Comparison of ENCODE assay signal across 8 cellular contexts in genomic region chr12:20646239-20646827, GRCh38. TPM values are rescaled to one million over a fixed set of nuclear protein-coding genes. Genes with fewer than 3 reads are reported as not detected.
DNase-seq lines count a peak whose midpoint lies in the region; ATAC-seq and TF ChIP-seq lines count a peak whose summit lies in the region.

No MANE protein-coding gene starts in this region.

- H3K36me3 ChIP-seq in OCI-LY1 (ENCODE audit: insufficient read depth, low read length) (no peaks in the 10 kb centered on the region), esophagus muscularis mucosa (peaks cover 0 to 46% (median 23%) of the 10 kb centered on the region in 4 donors)

- in situ Hi-C loops in Caki2 (cut with HindIII; ENCODE audit: low pct_unique_long_range_greater_than_20kb, low sequenced_read_pairs) = no loop called here

- ATAC-seq in HG02798 (IDR thresholded peaks at IDR 0.05; ENCODE audit: poor library complexity, unreplicated experiment) = peak; percentile 60
- no peak for ATAC-seq in GM18517 (IDR thresholded peaks at IDR 0.05; ENCODE audit: unreplicated experiment)

- no peaks in the 10 kb centered on the region for H3F3A ChIP-seq in OCI-LY1 (ENCODE audit: insufficient read depth, low read length)

- TF ChIP-seq POLR2A in esophagus muscularis mucosa (IDR thresholded peaks at IDR 0.05; ENCODE audit: low read depth) = no peak

- peaks cover 2% of the 10 kb centered on the region for H3K4me1 Mint-ChIP-seq in osteocyte (ENCODE audit: unreplicated experiment)
- no peaks in the 10 kb centered on the region for H3K4me1 Mint-ChIP-seq in activated T-helper 1 cell treated with anti-CD3 and anti-CD28 coated beads, Interleukin-12 subunit alpha, Interleukin-12 subunit beta, Interleukin-2, Interleukin-4 antibody, amounts not matched to agents 30 ng/mL and 10 ng/mL and 1 ng/mL, durations not matched to agents 14 hours and 24 hours and 36 hours (ENCODE audit: low read depth)

- no peak overlapping the region for H3K4me3 Mint-ChIP-seq in osteocyte (ENCODE audit: unreplicated experiment)
- no peak overlapping the region for H3K4me3 Mint-ChIP-seq in activated T-helper 1 cell treated with anti-CD3 and anti-CD28 coated beads, Interleukin-12 subunit alpha, Interleukin-12 subunit beta, Interleukin-2, Interleukin-4 antibody, amounts not matched to agents 30 ng/mL and 10 ng/mL and 1 ng/mL, durations not matched to agents 14 hours and 24 hours and 36 hours

- H3K4me2 ChIP-seq in OCI-LY1 (ENCODE audit: low read length) = no peak overlapping the region

- no peak overlapping the region for H3K4me3 ChIP-seq in OCI-LY1 (ENCODE audit: low read depth, low read length, poor library complexity, severe bottlenecking)
- H3K4me3 ChIP-seq in esophagus muscularis mucosa = no peak overlapping the region

- no peaks in the 10 kb centered on the region for H3K9me3 Mint-ChIP-seq in osteocyte (ENCODE audit: unreplicated experiment)
- H3K9me3 Mint-ChIP-seq in activated T-helper 1 cell treated with anti-CD3 and anti-CD28 coated beads, Interleukin-12 subunit alpha, Interleukin-12 subunit beta, Interleukin-2, Interleukin-4 antibody, amounts not matched to agents 30 ng/mL and 10 ng/mL and 1 ng/mL, durations not matched to agents 14 hours and 24 hours and 36 hours = no peaks in the 10 kb centered on the region

- H3K27ac ChIP-seq in OCI-LY1 (ENCODE audit: low read depth, low read length, poor library complexity, severe bottlenecking) (no peak overlapping the region), esophagus muscularis mucosa (replicated peaks in 1 of 4) (no peak overlapping the region)

- peak overlapping the region; percentile 27 for H3K27ac Mint-ChIP-seq in osteocyte (ENCODE audit: unreplicated experiment)
- no peak overlapping the region for H3K27ac Mint-ChIP-seq in activated T-helper 1 cell treated with anti-CD3 and anti-CD28 coated beads, Interleukin-12 subunit alpha, Interleukin-12 subunit beta, Interleukin-2, Interleukin-4 antibody, amounts not matched to agents 30 ng/mL and 10 ng/mL and 1 ng/mL, durations not matched to agents 14 hours and 24 hours and 36 hours

- H3K4me1 ChIP-seq in OCI-LY1 (ENCODE audit: insufficient read depth, low read length, severe bottlenecking) = no peaks in the 10 kb centered on the region
- H3K4me1 ChIP-seq in esophagus muscularis mucosa = peaks cover 0 to 15% (median 10%) of the 10 kb centered on the region in 4 donors

- intact Hi-C loops in esophagus muscularis mucosa (cut with DNase I) = loop anchor here (10.0 kb wide), 1 partner anchor 148 kb away; no protein-coding TSS in a partner anchor
- intact Hi-C loops in activated T-helper 1 cell treated with anti-CD3 and anti-CD28 coated beads, Interleukin-12 subunit alpha, Interleukin-12 subunit beta, Interleukin-2, Interleukin-4 antibody, amounts not matched to agents 30 ng/mL and 10 ng/mL and 1 ng/mL, durations not matched to agents 14 hours and 24 hours and 36 hours (cut with micrococcal nuclease) = loop anchor here (2.0 kb wide), 1 partner anchor 524 kb away; no protein-coding TSS in a partner anchor

- DNase-seq in Caki2 (ENCODE audit: low read depth) (peak; percentile 16), esophagus muscularis mucosa (ENCODE audit: extremely low spot score) (no peak), osteocyte (ENCODE audit: extremely low spot score, unreplicated experiment) (no peak)
- DNase-seq in activated CD8-positive, alpha-beta memory T cell treated with anti-CD3 and anti-CD28 coated beads for 24 hours = no peak
- no peak for DNase-seq in activated T-helper 1 cell treated with anti-CD3 and anti-CD28 coated beads, Interleukin-12 subunit alpha, Interleukin-12 subunit beta, Interleukin-2, Interleukin-4 antibody, amounts not matched to agents 30 ng/mL and 10 ng/mL and 1 ng/mL, durations not matched to agents 14 hours and 24 hours and 36 hours (ENCODE audit: low spot score)

- no peak for TF ChIP-seq EP300 in esophagus muscularis mucosa (IDR thresholded peaks at IDR 0.05)

- H3K9me2 ChIP-seq in OCI-LY1 (ENCODE audit: low read depth, low read length) = no peaks in the 10 kb centered on the region

- no peaks in the 10 kb centered on the region for H4K20me1 ChIP-seq in OCI-LY1 (ENCODE audit: insufficient read depth, low read length)

- H3K9me3 ChIP-seq in OCI-LY1 (ENCODE audit: low read length) (no peaks in the 10 kb centered on the region), esophagus muscularis mucosa (no peaks in the 10 kb centered on the region)

- no peaks in the 10 kb centered on the region for H3K79me2 ChIP-seq in OCI-LY1 (ENCODE audit: insufficient read depth, low read length)

- no peak overlapping the region for H3K9ac ChIP-seq in OCI-LY1 (ENCODE audit: low read length)

- WGBS in esophagus muscularis mucosa = 48% methylated on average over 3 of the region's 3 CpGs

- H3K27me3 ChIP-seq in OCI-LY1 (ENCODE audit: insufficient read depth, low read length) (no peaks in the 10 kb centered on the region), esophagus muscularis mucosa (no peaks in the 10 kb centered on the region)

- H2AFZ ChIP-seq in OCI-LY1 (ENCODE audit: low read length) = no peak overlapping the region

- H3K36me3 Mint-ChIP-seq in osteocyte (ENCODE audit: unreplicated experiment) = peaks cover 20% of the 10 kb centered on the region
- H3K36me3 Mint-ChIP-seq in activated T-helper 1 cell treated with anti-CD3 and anti-CD28 coated beads, Interleukin-12 subunit alpha, Interleukin-12 subunit beta, Interleukin-2, Interleukin-4 antibody, amounts not matched to agents 30 ng/mL and 10 ng/mL and 1 ng/mL, durations not matched to agents 14 hours and 24 hours and 36 hours (ENCODE audit: low read depth) = no peaks in the 10 kb centered on the region

- H3K27me3 Mint-ChIP-seq in osteocyte (ENCODE audit: unreplicated experiment) = no peaks in the 10 kb centered on the region
- H3K27me3 Mint-ChIP-seq in activated T-helper 1 cell treated with anti-CD3 and anti-CD28 coated beads, Interleukin-12 subunit alpha, Interleukin-12 subunit beta, Interleukin-2, Interleukin-4 antibody, amounts not matched to agents 30 ng/mL and 10 ng/mL and 1 ng/mL, durations not matched to agents 14 hours and 24 hours and 36 hours (ENCODE audit: insufficient read depth) = no peaks in the 10 kb centered on the region

- TF ChIP-seq CTCF in OCI-LY1 (IDR thresholded peaks at IDR 0.05; ENCODE audit: low read length) = peak; percentile 68
- peak; percentile 36 to 60 (median 53) for TF ChIP-seq CTCF in esophagus muscularis mucosa (IDR thresholded peaks at IDR 0.05)
- TF ChIP-seq CTCF in osteocyte (IDR thresholded peaks at IDR 0.05) = peak; percentile 72

RNA-seq across cellular contexts. Expression of gene SLCO1C1, which starts 48.8 kb away (rescaled TPM):
- not detected in 2 replicates for total RNA-seq in Caki2 (2014; rRNA removed; shearing (Covaris generic); ENCODE audit: low replicate concordance)
- total RNA-seq in esophagus muscularis mucosa (1 to 10 TPM in 2 of 4 donors, under 1 TPM in 1, not detected in 1; 0.17 to 2.4 (median 2.0) TPM), osteocyte (0.51 and 0.68 TPM in 2 replicates)
- total RNA-seq in activated T-helper 1 cell treated with anti-CD3 and anti-CD28 coated beads, Interleukin-12 subunit alpha, Interleukin-12 subunit beta, Interleukin-2, Interleukin-4 antibody, amounts not matched to agents 30 ng/mL and 10 ng/mL and 1 ng/mL, durations not matched to agents 14 hours and 24 hours and 36 hours = not detected in 2 replicates
